3 cellular contexts compared by ENCODE assay signal in the genomic region with DNA sequence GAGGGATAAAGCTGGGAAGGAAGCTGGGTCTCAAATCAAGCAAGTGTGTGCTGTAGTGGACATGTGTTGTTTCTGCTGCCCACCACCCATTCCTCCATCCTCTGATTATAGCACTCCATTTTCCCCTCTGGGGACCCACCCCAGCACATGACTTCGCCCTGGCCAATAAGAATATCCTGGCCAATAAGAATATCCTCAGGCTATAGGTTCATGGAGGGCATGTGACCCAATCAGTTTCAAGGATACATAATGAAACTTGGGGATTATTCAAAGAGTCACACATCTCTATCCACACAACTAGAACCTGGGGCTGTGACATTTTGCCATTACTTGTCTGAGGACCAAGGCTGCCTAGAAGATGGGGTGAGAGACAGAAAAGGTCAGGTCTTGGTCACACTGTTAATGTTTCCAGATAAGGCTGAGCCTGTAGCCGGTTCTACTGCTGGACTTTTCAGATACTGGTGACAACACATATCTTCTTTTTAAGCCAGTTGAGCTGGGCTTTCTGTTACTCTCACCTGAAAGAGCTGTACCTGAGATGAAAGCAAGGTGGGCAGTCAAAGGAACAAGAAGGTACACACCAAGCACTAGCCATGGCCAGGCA.
TF ChIP-seq lines count a peak whose summit lies in the region.

No MANE protein-coding gene starts in this region.

TF ChIP-seq in A549, 52 proteins besides CTCF, POLR2A, EP300 and RAD21:
- TF ChIP-seq, protein P1, sequence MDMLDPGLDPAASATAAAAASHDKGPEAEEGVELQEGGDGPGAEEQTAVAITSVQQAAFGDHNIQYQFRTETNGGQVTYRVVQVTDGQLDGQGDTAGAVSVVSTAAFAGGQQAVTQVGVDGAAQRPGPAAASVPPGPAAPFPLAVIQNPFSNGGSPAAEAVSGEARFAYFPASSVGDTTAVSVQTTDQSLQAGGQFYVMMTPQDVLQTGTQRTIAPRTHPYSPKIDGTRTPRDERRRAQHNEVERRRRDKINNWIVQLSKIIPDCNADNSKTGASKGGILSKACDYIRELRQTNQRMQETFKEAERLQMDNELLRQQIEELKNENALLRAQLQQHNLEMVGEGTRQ (IDR thresholded peaks at IDR 0.05) = peak; percentile 87
- TF ChIP-seq, protein P2, sequence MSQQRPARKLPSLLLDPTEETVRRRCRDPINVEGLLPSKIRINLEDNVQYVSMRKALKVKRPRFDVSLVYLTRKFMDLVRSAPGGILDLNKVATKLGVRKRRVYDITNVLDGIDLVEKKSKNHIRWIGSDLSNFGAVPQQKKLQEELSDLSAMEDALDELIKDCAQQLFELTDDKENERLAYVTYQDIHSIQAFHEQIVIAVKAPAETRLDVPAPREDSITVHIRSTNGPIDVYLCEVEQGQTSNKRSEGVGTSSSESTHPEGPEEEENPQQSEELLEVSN (IDR thresholded peaks at IDR 0.05; ENCODE audit: borderline replicate concordance, low read depth) = no peak

TF ChIP-seq in WTC11, 78 proteins besides CTCF, POLR2A, EP300 and RAD21:
- TF ChIP-seq FOXP1 (CRISPR knock-in tag; IDR thresholded peaks at IDR 0.05; ENCODE audit: borderline replicate concordance) (no peak), NFYB (CRISPR knock-in tag; conservative IDR thresholded peaks at IDR 0.05; ENCODE audit: low read depth) (0 out of 2 replicates have a peak, but pooled peaks have one; percentile 38), MYBL2 (CRISPR knock-in tag; IDR thresholded peaks at IDR 0.05) (no peak)
- TF ChIP-seq, protein P3, sequence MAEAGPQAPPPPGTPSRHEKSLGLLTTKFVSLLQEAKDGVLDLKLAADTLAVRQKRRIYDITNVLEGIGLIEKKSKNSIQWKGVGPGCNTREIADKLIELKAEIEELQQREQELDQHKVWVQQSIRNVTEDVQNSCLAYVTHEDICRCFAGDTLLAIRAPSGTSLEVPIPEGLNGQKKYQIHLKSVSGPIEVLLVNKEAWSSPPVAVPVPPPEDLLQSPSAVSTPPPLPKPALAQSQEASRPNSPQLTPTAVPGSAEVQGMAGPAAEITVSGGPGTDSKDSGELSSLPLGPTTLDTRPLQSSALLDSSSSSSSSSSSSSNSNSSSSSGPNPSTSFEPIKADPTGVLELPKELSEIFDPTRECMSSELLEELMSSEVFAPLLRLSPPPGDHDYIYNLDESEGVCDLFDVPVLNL (CRISPR knock-in tag; IDR thresholded peaks at IDR 0.05; ENCODE audit: borderline replicate concordance, low read depth) = no peak
- TF ChIP-seq, protein P4, sequence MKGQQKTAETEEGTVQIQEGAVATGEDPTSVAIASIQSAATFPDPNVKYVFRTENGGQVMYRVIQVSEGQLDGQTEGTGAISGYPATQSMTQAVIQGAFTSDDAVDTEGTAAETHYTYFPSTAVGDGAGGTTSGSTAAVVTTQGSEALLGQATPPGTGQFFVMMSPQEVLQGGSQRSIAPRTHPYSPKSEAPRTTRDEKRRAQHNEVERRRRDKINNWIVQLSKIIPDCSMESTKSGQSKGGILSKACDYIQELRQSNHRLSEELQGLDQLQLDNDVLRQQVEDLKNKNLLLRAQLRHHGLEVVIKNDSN (CRISPR knock-in tag; IDR thresholded peaks at IDR 0.05) = peak; percentile 61

TF ChIP-seq in HepG2, 621 proteins besides CTCF, POLR2A, EP300 and RAD21:
- no peak for TF ChIP-seq RELA (CRISPR knock-in tag; IDR thresholded peaks at IDR 0.05)
- TF ChIP-seq, protein P5, sequence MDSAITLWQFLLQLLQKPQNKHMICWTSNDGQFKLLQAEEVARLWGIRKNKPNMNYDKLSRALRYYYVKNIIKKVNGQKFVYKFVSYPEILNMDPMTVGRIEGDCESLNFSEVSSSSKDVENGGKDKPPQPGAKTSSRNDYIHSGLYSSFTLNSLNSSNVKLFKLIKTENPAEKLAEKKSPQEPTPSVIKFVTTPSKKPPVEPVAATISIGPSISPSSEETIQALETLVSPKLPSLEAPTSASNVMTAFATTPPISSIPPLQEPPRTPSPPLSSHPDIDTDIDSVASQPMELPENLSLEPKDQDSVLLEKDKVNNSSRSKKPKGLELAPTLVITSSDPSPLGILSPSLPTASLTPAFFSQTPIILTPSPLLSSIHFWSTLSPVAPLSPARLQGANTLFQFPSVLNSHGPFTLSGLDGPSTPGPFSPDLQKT (CRISPR knock-in tag; IDR thresholded peaks at IDR 0.05; ENCODE audit: borderline replicate concordance) = no peak
- TF ChIP-seq, protein P6, sequence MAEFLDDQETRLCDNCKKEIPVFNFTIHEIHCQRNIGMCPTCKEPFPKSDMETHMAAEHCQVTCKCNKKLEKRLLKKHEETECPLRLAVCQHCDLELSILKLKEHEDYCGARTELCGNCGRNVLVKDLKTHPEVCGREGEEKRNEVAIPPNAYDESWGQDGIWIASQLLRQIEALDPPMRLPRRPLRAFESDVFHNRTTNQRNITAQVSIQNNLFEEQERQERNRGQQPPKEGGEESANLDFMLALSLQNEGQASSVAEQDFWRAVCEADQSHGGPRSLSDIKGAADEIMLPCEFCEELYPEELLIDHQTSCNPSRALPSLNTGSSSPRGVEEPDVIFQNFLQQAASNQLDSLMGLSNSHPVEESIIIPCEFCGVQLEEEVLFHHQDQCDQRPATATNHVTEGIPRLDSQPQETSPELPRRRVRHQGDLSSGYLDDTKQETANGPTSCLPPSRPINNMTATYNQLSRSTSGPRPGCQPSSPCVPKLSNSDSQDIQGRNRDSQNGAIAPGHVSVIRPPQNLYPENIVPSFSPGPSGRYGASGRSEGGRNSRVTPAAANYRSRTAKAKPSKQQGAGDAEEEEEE (CRISPR knock-in tag; IDR thresholded peaks at IDR 0.05; ENCODE audit: borderline replicate concordance) = no peak
- TF ChIP-seq IKZF1 (IDR thresholded peaks at IDR 0.05) = no peak
- TF ChIP-seq TBX2 (CRISPR knock-in tag; IDR thresholded peaks at IDR 0.05; ENCODE audit: borderline replicate concordance) = no peak
- TF ChIP-seq KLF12 (CRISPR knock-in tag; IDR thresholded peaks at IDR 0.05; ENCODE audit: borderline replicate concordance) = no peak
- TF ChIP-seq ZNF766 (CRISPR knock-in tag; IDR thresholded peaks at IDR 0.05; ENCODE audit: borderline replicate concordance) = no peak
- no peak for TF ChIP-seq ZNF232 (CRISPR knock-in tag; IDR thresholded peaks at IDR 0.05; ENCODE audit: borderline replicate concordance)
- TF ChIP-seq ZSCAN25 (CRISPR knock-in tag; IDR thresholded peaks at IDR 0.05) = no peak
- TF ChIP-seq, protein P7, sequence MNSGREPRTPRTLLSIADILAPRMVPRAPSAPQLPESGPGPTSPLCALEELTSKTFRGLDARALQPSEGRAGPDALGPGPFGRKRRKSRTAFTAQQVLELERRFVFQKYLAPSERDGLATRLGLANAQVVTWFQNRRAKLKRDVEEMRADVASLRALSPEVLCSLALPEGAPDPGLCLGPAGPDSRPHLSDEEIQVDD (CRISPR knock-in tag; IDR thresholded peaks at IDR 0.05; ENCODE audit: borderline replicate concordance) = no peak
- no peak for TF ChIP-seq TGIF2 (CRISPR knock-in tag; IDR thresholded peaks at IDR 0.05)
- TF ChIP-seq KMT2B (CRISPR knock-in tag; IDR thresholded peaks at IDR 0.05) = no peak
- TF ChIP-seq, protein P8, sequence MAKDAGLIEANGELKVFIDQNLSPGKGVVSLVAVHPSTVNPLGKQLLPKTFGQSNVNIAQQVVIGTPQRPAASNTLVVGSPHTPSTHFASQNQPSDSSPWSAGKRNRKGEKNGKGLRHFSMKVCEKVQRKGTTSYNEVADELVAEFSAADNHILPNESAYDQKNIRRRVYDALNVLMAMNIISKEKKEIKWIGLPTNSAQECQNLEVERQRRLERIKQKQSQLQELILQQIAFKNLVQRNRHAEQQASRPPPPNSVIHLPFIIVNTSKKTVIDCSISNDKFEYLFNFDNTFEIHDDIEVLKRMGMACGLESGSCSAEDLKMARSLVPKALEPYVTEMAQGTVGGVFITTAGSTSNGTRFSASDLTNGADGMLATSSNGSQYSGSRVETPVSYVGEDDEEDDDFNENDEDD (CRISPR knock-in tag; IDR thresholded peaks at IDR 0.05; ENCODE audit: borderline replicate concordance) = no peak
- TF ChIP-seq SOX6 (IDR thresholded peaks at IDR 0.05) = no peak
- TF ChIP-seq SOX6 (CRISPR knock-in tag; IDR thresholded peaks at IDR 0.05) = no peak
- TF ChIP-seq, protein P9, sequence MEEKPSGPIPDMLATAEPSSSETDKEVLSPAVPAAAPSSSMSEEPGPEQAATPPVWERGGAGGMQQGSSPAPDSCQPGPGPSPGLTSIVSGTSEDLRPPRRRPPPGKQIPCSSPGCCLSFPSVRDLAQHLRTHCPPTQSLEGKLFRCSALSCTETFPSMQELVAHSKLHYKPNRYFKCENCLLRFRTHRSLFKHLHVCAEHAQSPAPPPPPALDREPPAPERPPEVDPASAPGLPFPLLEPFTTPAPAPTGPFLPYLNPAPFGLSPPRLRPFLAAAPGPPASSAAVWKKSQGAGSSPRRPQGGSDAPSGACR (CRISPR knock-in tag; IDR thresholded peaks at IDR 0.05) = no peak
- TF ChIP-seq, protein P10, sequence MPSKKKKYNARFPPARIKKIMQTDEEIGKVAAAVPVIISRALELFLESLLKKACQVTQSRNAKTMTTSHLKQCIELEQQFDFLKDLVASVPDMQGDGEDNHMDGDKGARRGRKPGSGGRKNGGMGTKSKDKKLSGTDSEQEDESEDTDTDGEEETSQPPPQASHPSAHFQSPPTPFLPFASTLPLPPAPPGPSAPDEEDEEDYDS (CRISPR knock-in tag; IDR thresholded peaks at IDR 0.05) = no peak
- TF ChIP-seq ATRX (CRISPR knock-in tag; IDR thresholded peaks at IDR 0.05; ENCODE audit: borderline replicate concordance) = no peak
- no peak for TF ChIP-seq ZNF629 (CRISPR knock-in tag; conservative IDR thresholded peaks at IDR 0.05)
- TF ChIP-seq NFE2L1 (CRISPR knock-in tag; IDR thresholded peaks at IDR 0.05; ENCODE audit: borderline replicate concordance) = no peak
- no peak for TF ChIP-seq ZSCAN31 (CRISPR knock-in tag; IDR thresholded peaks at IDR 0.05; ENCODE audit: low read depth)
